ENCODE assay signal across 12 cellular contexts in genomic region chr13:40233731-40234195, GRCh38.
DNase-seq lines count a peak whose midpoint lies in the region; ATAC-seq and TF ChIP-seq lines count a peak whose summit lies in the region.
"Had no signal": no experiment of that assay in that cellular context is flagged by ENCODE, and none has a peak within 500 bp of the region (broad histone marks: within the 10 kb centered on the region; RNA-seq: fewer than 3 reads in every experiment).

No MANE protein-coding gene starts in this region.

- no peak for TF ChIP-seq EP300 in sigmoid colon (IDR thresholded peaks at IDR 0.05)

- H3K4me1 Mint-ChIP-seq in H9: peaks cover 10 to 12% of the 10 kb centered on the region in 2 experiments
- H3K4me1 Mint-ChIP-seq in CD8-positive, alpha-beta memory T cell: peaks cover 2 to 22% (median 11%) of the 10 kb centered on the region in 3 donors

- TF ChIP-seq CTCF in H9 (conservative IDR thresholded peaks at IDR 0.05) (no peak), WERI-Rb-1 (IDR thresholded peaks at IDR 0.05; ENCODE audit: low read depth, low read length) (no peak), heart right ventricle (IDR thresholded peaks at IDR 0.05) (no peak), sigmoid colon (IDR thresholded peaks at IDR 0.05) (no peak)

- H3K36me3 ChIP-seq in WERI-Rb-1 (no peaks in the 10 kb centered on the region), heart right ventricle (no peaks in the 10 kb centered on the region), sigmoid colon (no peaks in the 10 kb centered on the region)
- H3K36me3 ChIP-seq in CD8-positive, alpha-beta memory T cell (ENCODE audit: insufficient read depth, low read length): no peaks in the 10 kb centered on the region
- H3K36me3 ChIP-seq: neural progenitor cell, spleen had no signal

- H4K8ac ChIP-seq in H9 (replicated peaks; ENCODE audit: insufficient read length, low read depth, low read length): no peak overlapping the region

- no peaks in the 10 kb centered on the region for H3K9me3 Mint-ChIP-seq in H9
- H3K9me3 Mint-ChIP-seq in CD8-positive, alpha-beta memory T cell: no peaks in the 10 kb centered on the region
- H3K9me3 Mint-ChIP-seq: neural progenitor cell had no signal

- no peak for TF ChIP-seq POLR2A in sigmoid colon (IDR thresholded peaks at IDR 0.05)

- H2BK20ac ChIP-seq in H9 (ENCODE audit: low read depth, low read length, poor library complexity, severe bottlenecking): no peak overlapping the region

- no peaks in the 10 kb centered on the region for H3K9me3 ChIP-seq in H9 (ENCODE audit: control insufficient read depth, low read depth, low read length)
- H3K9me3 ChIP-seq in WERI-Rb-1 (ENCODE audit: severe bottlenecking): no peaks in the 10 kb centered on the region
- H3K9me3 ChIP-seq in heart right ventricle: peaks cover 0 to 3% (median 0%) of the 10 kb centered on the region in 11 donors
- H3K9me3 ChIP-seq in sigmoid colon: no peaks in the 10 kb centered on the region
- no peaks in the 10 kb centered on the region for H3K9me3 ChIP-seq in CD8-positive, alpha-beta memory T cell (ENCODE audit: low read length)
- H3K9me3 ChIP-seq: spleen had no signal

- no peak overlapping the region for H3K9ac ChIP-seq in H9 (ENCODE audit: extremely low read depth, insufficient read length, low read length)
- H3K9ac ChIP-seq: neural progenitor cell had no signal

- H3K18ac ChIP-seq in H9 (ENCODE audit: insufficient read length, low read depth, low read length): no peak overlapping the region

- H3K4ac ChIP-seq in H9 (ENCODE audit: low read depth, low read length): no peak overlapping the region

- CTCF ChIA-PET in CD8-positive, alpha-beta memory T cell (lab: Charles Lee): no interaction called here

- H2BK12ac ChIP-seq in H9 (ENCODE audit: insufficient read length, low read depth, low read length): no peak overlapping the region

- H3K79me1 ChIP-seq in H9 (ENCODE audit: insufficient read depth, low read depth, low read length, poor library complexity, severe bottlenecking): no peaks in the 10 kb centered on the region

- H2BK5ac ChIP-seq in H9 (ENCODE audit: insufficient read length, low read length): no peak overlapping the region

- H3K4me1 ChIP-seq in H9 (ENCODE audit: insufficient read depth, low read length) (no peaks in the 10 kb centered on the region), heart right ventricle (peaks cover 0 to 45% (median 15%) of the 10 kb centered on the region in 9 donors), sigmoid colon (peaks cover 0 to 18% (median 14%) of the 10 kb centered on the region in 4 donors)
- no peaks in the 10 kb centered on the region for H3K4me1 ChIP-seq in CD8-positive, alpha-beta memory T cell (ENCODE audit: insufficient read depth, low read length)

- no peak overlapping the region for H3K27ac Mint-ChIP-seq in H9
- H3K27ac Mint-ChIP-seq in CD8-positive, alpha-beta memory T cell: peak overlapping the region in 1 of 8 donors; percentile 66
- H3K27ac Mint-ChIP-seq: activated naive CD8-positive, alpha-beta T cell; neural progenitor cell had no signal

- ATAC-seq in heart right ventricle (peak; percentile 50 to 81 (median 64)), GM19455 (IDR thresholded peaks at IDR 0.05; ENCODE audit: unreplicated experiment) (no peak)
- ATAC-seq: T-cell had no signal

- no peak overlapping the region for H2AK5ac ChIP-seq in H9 (ENCODE audit: insufficient read length, low read length)

- no peaks in the 10 kb centered on the region for H3K79me2 ChIP-seq in H9 (ENCODE audit: insufficient read depth, low read length)

- no peak overlapping the region for H2BK120ac ChIP-seq in H9 (ENCODE audit: low read depth, low read length, poor library complexity, severe bottlenecking)

- H3T11ph ChIP-seq in H9 (ENCODE audit: low read length): no peak overlapping the region

- DNase-seq in H9 (no peak), WERI-Rb-1 (peak; percentile 72), heart right ventricle (peak; percentile 45 to 49), sigmoid colon (peak; percentile 64), NOMO-1 treated with dmso at 0.1 percent for 144 hours (lab: John Stamatoyannopoulos, UW; ENCODE audit: unreplicated experiment) (no peak), NCI-H1436 treated with DMSO at 0.1 percent for 48 hours (lab: John Stamatoyannopoulos, UW) (no peak)
- DNase-seq in CD8-positive, alpha-beta memory T cell: no peak
- DNase-seq: spleen, T-cell had no signal

- intact Hi-C loops in heart right ventricle (cut with DNase I) (loop anchor here in 1 of 10 donors (10.0 kb wide), 1 partner anchor 431 kb away; the partner anchor contains the start of gene FOXO1), sigmoid colon (cut with DNase I) (no loop called here)

- H3K23ac ChIP-seq in H9 (ENCODE audit: insufficient read length, low read depth, low read length): no peak overlapping the region

- H3K4me2 ChIP-seq in H9 (ENCODE audit: insufficient read depth, insufficient read length, low read length): no peak overlapping the region
- H3K4me2 ChIP-seq: neural progenitor cell had no signal

- POLR2A ChIA-PET in CD8-positive, alpha-beta memory T cell (lab: Charles Lee): no interaction called here

- H4K91ac ChIP-seq in H9 (ENCODE audit: insufficient read length, low read depth, low read length): no peak overlapping the region

- H4K5ac ChIP-seq in H9 (ENCODE audit: insufficient read length, low read depth, low read length): no peak overlapping the region

- no peak overlapping the region for H3K4me3 Mint-ChIP-seq in H9
- H3K4me3 Mint-ChIP-seq in CD8-positive, alpha-beta memory T cell: no peak overlapping the region
- H3K4me3 Mint-ChIP-seq: activated naive CD8-positive, alpha-beta T cell; neural progenitor cell; T-cell had no signal

- H2AFZ ChIP-seq in H9 (ENCODE audit: low read length): no peak overlapping the region
- H2AFZ ChIP-seq: neural progenitor cell had no signal

- no peaks in the 10 kb centered on the region for H4K20me1 ChIP-seq in H9 (ENCODE audit: control insufficient read depth, insufficient read depth, insufficient read length)

- H3K23me2 ChIP-seq in H9 (ENCODE audit: insufficient read length, low read depth, low read length, poor library complexity, severe bottlenecking): no peaks in the 10 kb centered on the region

- no peak overlapping the region for H3K14ac ChIP-seq in H9 (ENCODE audit: insufficient read depth, low read length)

- no peak overlapping the region for H3K27ac ChIP-seq in H9 (ENCODE audit: insufficient read length, low read depth, low read length)
- H3K27ac ChIP-seq in WERI-Rb-1: peak overlapping the region; percentile 94
- peak overlapping the region in 7 of 10 donors; percentile 7 to 67 (median 63) for H3K27ac ChIP-seq in heart right ventricle
- peak overlapping the region in 3 of 4 donors; percentile 17 to 75 (median 64) for H3K27ac ChIP-seq in sigmoid colon
- no peak overlapping the region for H3K27ac ChIP-seq in CD8-positive, alpha-beta memory T cell (ENCODE audit: low read depth, low read length)
- H3K27ac ChIP-seq: neural progenitor cell, spleen had no signal

- no peaks in the 10 kb centered on the region; the same call in 1 of the 2 replicates for H3K27me3 Mint-ChIP-seq in H9 (ENCODE audit: low read depth)
- peaks cover 2 to 3% of the 10 kb centered on the region in 2 donors for H3K27me3 Mint-ChIP-seq in CD8-positive, alpha-beta memory T cell
- H3K27me3 Mint-ChIP-seq: activated naive CD8-positive, alpha-beta T cell; T-cell had no signal

- H2BK15ac ChIP-seq in H9 (ENCODE audit: low read depth, low read length): no peak overlapping the region

- H3K36me3 Mint-ChIP-seq in H9 (ENCODE audit: insufficient read depth in 1 of 3, low read depth in 3 of 3): no peaks in the 10 kb centered on the region; a peak in 1 of 7 replicates
- H3K36me3 Mint-ChIP-seq in CD8-positive, alpha-beta memory T cell: no peaks in the 10 kb centered on the region
- H3K36me3 Mint-ChIP-seq: neural progenitor cell, T-cell had no signal

- H3K4me3 ChIP-seq in WERI-Rb-1 (ENCODE audit: low read depth, low read length): no peak overlapping the region
- H3K4me3 ChIP-seq in heart right ventricle: no peak overlapping the region
- H3K4me3 ChIP-seq in sigmoid colon: no peak overlapping the region
- no peak overlapping the region for H3K4me3 ChIP-seq in CD8-positive, alpha-beta memory T cell (ENCODE audit: low read length)
- H3K4me3 ChIP-seq: neural progenitor cell, spleen had no signal

- no peaks in the 10 kb centered on the region for H3K27me3 ChIP-seq in H9 (ENCODE audit: insufficient read depth, low read length)
- H3K27me3 ChIP-seq in WERI-Rb-1 (ENCODE audit: insufficient read depth, low read depth, severe bottlenecking): no peaks in the 10 kb centered on the region
- no peaks in the 10 kb centered on the region for H3K27me3 ChIP-seq in heart right ventricle
- no peaks in the 10 kb centered on the region for H3K27me3 ChIP-seq in sigmoid colon
- H3K27me3 ChIP-seq in CD8-positive, alpha-beta memory T cell (ENCODE audit: insufficient read depth, low read length, poor library complexity, severe bottlenecking): no peaks in the 10 kb centered on the region
- H3K27me3 ChIP-seq: neural progenitor cell, spleen had no signal

- H3K56ac ChIP-seq in H9 (ENCODE audit: insufficient read length, low read depth, low read length): peak overlapping the region; percentile 87

- no CpG with 5 or more reads among the region's 8 CpGs for WGBS in H9 (ENCODE audit: extremely low coverage, insufficient read length, low lambda C conversion rate)
- 61 to 65% methylated on average over 8 of the region's 8 CpGs for WGBS in heart right ventricle, 2 donors
- WGBS in sigmoid colon, 2 donors: 87 to 90% methylated on average over 8 of the region's 8 CpGs

Comparison
In these comparisons a context has a peak if more than half of its experiments do, and no peak if none do; other contexts are left out.
1. DNase-seq: peak in WERI-Rb-1 (single experiment), heart right ventricle (2 of 2) and sigmoid colon (single experiment); none in H9 (single experiment), CD8-positive, alpha-beta memory T cell (0 of 5), NOMO-1 treated with dmso at 0.1 percent for 144 hours (single experiment) and NCI-H1436 treated with DMSO at 0.1 percent for 48 hours (single experiment).
2. H3K27ac ChIP-seq: peak in WERI-Rb-1 (single experiment), heart right ventricle (7 of 10) and sigmoid colon (3 of 4); none in H9 (single experiment) and CD8-positive, alpha-beta memory T cell (single experiment).